In genomic region chr3:59388555-59389280, GRCh38 we compare ENCODE assay signal across 9 cellular contexts.
DNase-seq lines count a peak whose midpoint lies in the region; ATAC-seq lines count a peak whose summit lies in the region.
"Had no signal": no experiment of that assay in that cellular context is flagged by ENCODE, and none has a peak within 500 bp of the region (broad histone marks: within the 10 kb centered on the region; RNA-seq: fewer than 3 reads in every experiment).

No MANE protein-coding gene starts in this region.

- H3K27me3 ChIP-seq in thymus (ENCODE audit: control insufficient read depth, insufficient read depth) = no peaks in the 10 kb centered on the region

- H3K27ac Mint-ChIP-seq in T-cell = peak overlapping the region; percentile 58 to 70

- no peaks in the 10 kb centered on the region for H3K9me3 ChIP-seq in thymus (ENCODE audit: control insufficient read depth)

- H3K9me3 Mint-ChIP-seq in T-cell = no peaks in the 10 kb centered on the region
- H3K9me3 Mint-ChIP-seq: CD8-positive, alpha-beta memory T cell had no signal

- peak overlapping the region in 1 of 3 donors; percentile 32 for H3K4me3 Mint-ChIP-seq in T-cell

- H3K27ac ChIP-seq in thymus (ENCODE audit: low read depth) = peak overlapping the region; percentile 53

- H3K36me3 Mint-ChIP-seq in T-cell = no peaks in the 10 kb centered on the region

- no peaks in the 10 kb centered on the region for H3K4me1 ChIP-seq in thymus (ENCODE audit: control insufficient read depth, insufficient read depth, low read length)

- 72% methylated on average over 3 of the region's 3 CpGs for WGBS in thymus

- ATAC-seq in HG02938 (IDR thresholded peaks at IDR 0.05; ENCODE audit: unreplicated experiment) (peak; percentile 60), T-cell (replicated peaks in 1 of 4) (peak; percentile 37 to 81 (median 64))

- DNase-seq in stimulated activated CD4-positive, alpha-beta T cell treated with anti-CD3 and anti-CD28 coated beads, Interleukin-1b, Interleukin-23, amount 100 ng/mL, for 48 hours = peak; percentile 35
- DNase-seq in stimulated activated CD4-positive, alpha-beta T cell treated with anti-CD3 and anti-CD28 coated beads, Interleukin-12 subunit alpha, Interleukin-12 subunit beta, amount 100 ng/mL, for 4 hours = no peak
- DNase-seq in T-cell = no peak
- no peak for DNase-seq in NCI-H446 (lab: John Stamatoyannopoulos, UW)
- DNase-seq in Ammon's horn (ENCODE audit: low spot score) = no peak
- DNase-seq in SW480 (ENCODE audit: low spot score) = no peak
- DNase-seq: CD8-positive, alpha-beta memory T cell had no signal

- H3K4me3 ChIP-seq in thymus (ENCODE audit: low read length) = no peak overlapping the region

- CTCF ChIA-PET in T-cell (lab: Charles Lee) = no interaction called here

- H3K36me3 ChIP-seq in thymus (ENCODE audit: control insufficient read depth, insufficient read depth) = no peaks in the 10 kb centered on the region

- H3K4me1 Mint-ChIP-seq in T-cell = peaks cover 21 to 38% (median 28%) of the 10 kb centered on the region in 3 donors

- POLR2A ChIA-PET in T-cell (lab: Charles Lee) = no interaction called here

- H3K27me3 Mint-ChIP-seq in T-cell = no peaks in the 10 kb centered on the region
- H3K27me3 Mint-ChIP-seq: CD8-positive, alpha-beta memory T cell had no signal
